In the genomic region with DNA sequence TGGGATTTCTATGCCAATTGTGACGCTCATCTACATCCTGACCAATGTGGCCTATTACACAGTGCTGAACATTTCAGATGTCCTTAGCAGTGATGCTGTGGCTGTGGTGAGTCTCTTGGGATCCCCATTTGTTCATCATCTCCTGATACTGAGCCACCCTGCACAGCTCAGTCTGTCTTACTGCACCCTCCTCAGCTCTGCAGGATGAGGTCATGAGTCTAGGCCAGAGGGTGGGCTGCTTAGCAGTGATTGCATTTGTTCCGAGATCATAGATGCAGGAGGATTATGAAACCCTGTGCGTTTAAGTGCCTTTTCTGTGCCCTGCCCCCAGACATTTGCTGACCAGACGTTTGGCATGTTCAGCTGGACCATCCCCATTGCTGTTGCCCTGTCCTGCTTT, we compare ENCODE assay signal across 1 cellular context.
TF ChIP-seq lines count a peak whose summit lies in the region.

No MANE protein-coding gene starts in this region.

TF ChIP-seq in HepG2, 621 proteins besides CTCF, POLR2A, EP300 and RAD21:
- TF ChIP-seq NFE2L1 (CRISPR knock-in tag; IDR thresholded peaks at IDR 0.05; ENCODE audit: borderline replicate concordance) (no peak), ZMYM2 (CRISPR knock-in tag; IDR thresholded peaks at IDR 0.05) (no peak), TAF15 (IDR thresholded peaks at IDR 0.05; ENCODE audit: low read depth, low read length, poor library complexity, severe bottlenecking) (no peak), ZNF331 (CRISPR knock-in tag; IDR thresholded peaks at IDR 0.05) (no peak), RFX5 (IDR thresholded peaks at IDR 0.05; ENCODE audit: low read depth, low read length) (no peak), ZC3H4 (CRISPR knock-in tag; IDR thresholded peaks at IDR 0.05; ENCODE audit: borderline replicate concordance) (no peak), ZNF839 (CRISPR knock-in tag; IDR thresholded peaks at IDR 0.05; ENCODE audit: borderline replicate concordance) (no peak)
- TF ChIP-seq, protein P1, sequence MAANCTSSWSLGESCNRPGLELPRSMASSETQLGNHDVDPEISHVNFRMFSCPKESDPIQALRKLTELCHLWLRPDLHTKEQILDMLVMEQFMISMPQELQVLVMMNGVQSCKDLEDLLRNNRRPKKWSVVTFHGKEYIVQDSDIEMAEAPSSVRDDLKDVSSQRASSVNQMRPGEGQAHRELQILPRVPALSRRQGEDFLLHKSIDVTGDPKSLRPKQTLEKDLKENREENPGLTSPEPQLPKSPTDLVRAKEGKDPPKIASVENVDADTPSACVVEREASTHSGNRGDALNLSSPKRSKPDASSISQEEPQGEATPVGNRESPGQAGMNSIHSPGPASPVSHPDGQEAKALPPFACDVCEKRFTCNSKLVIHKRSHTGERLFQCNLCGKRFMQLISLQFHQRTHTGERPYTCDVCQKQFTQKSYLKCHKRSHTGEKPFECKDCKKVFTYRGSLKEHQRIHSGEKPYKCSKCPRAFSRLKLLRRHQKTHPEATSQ (CRISPR knock-in tag; IDR thresholded peaks at IDR 0.05; ENCODE audit: borderline replicate concordance): no peak
- TF ChIP-seq, protein P2, sequence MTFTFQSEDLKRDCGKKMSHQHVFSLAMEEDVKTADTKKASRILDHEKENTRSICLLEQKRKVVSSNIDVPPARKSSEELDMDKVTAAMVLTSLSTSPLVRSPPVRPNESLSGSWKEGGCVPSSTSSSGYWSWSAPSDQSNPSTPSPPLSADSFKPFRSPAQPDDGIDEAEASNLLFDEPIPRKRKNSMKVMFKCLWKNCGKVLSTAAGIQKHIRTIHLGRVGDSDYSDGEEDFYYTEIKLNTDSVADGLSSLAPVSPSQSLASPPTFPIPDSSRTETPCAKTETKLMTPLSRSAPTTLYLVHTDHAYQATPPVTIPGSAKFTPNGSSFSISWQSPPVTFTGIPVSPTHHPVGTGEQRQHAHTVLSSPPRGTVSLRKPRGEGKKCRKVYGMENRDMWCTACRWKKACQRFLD (CRISPR knock-in tag; IDR thresholded peaks at IDR 0.05; ENCODE audit: borderline replicate concordance): no peak
